Comparison of ENCODE assay signal across 23 cellular contexts in genomic region chr17:29162082-29162908, GRCh38. TPM values are rescaled to one million over a fixed set of nuclear protein-coding genes. Genes with fewer than 3 reads are reported as not detected.
DNase-seq lines count a peak whose midpoint lies in the region; ATAC-seq, FAIRE-seq and TF ChIP-seq lines count a peak whose summit lies in the region.
"Had no signal": no experiment of that assay in that cellular context is flagged by ENCODE, and none has a peak within 500 bp of the region (broad histone marks: within the 10 kb centered on the region; RNA-seq: fewer than 3 reads in every experiment).

No MANE protein-coding gene starts in this region.

- H4K8ac ChIP-seq in IMR-90 (ENCODE audit: low read depth in 2 of 2, low read length in 2 of 2): peak overlapping the region in 1 of 2 experiments; percentile 24; a peak in 1 of 4 replicates

- no peak overlapping the region for H3K18ac ChIP-seq in IMR-90 (ENCODE audit: low read depth, low read length)

- CTCF ChIA-PET in IMR-90 (lab: Yijun Ruan, JAX): no interaction called here
- CTCF ChIA-PET in HepG2 (lab: Yijun Ruan, JAX; ENCODE audit: low intra/inter-chr PET ratio, low total read pairs): no interaction called here

- H3K27me3 ChIP-seq in IMR-90 (ENCODE audit: control insufficient read depth, insufficient read depth, low read length): no peaks in the 10 kb centered on the region
- H3K27me3 ChIP-seq in HepG2 (ENCODE audit: control insufficient read depth in 1 of 2, insufficient read depth in 2 of 2, low read length in 2 of 2): no peaks in the 10 kb centered on the region
- H3K27me3 ChIP-seq in smooth muscle cell (ENCODE audit: low read depth): no peaks in the 10 kb centered on the region
- H3K27me3 ChIP-seq: adrenal gland, body of pancreas, transverse colon had no signal

- intact Hi-C loops in IMR-90 (cut with micrococcal nuclease): no loop called here
- intact Hi-C loops in HepG2 (cut with micrococcal nuclease; ENCODE audit: unreplicated experiment): no loop called here

- in situ Hi-C loops in IMR-90 (cut with MboI; ENCODE audit: low sequenced_read_pairs): no loop called here
- in situ Hi-C loops in HepG2 (cut with HindIII; ENCODE audit: extremely low pct_ligation_motif_present, low pct_unique_long_range_greater_than_20kb): no loop called here

- peak overlapping the region; percentile 13 for H2AK9ac ChIP-seq in IMR-90 (replicated peaks; ENCODE audit: low read depth, low read length, poor library complexity)

- BruUV-seq in IMR-90 (replicated peaks; lab: Mats Ljungman, UMichigan) (no TSS peak), HepG2 (replicated peaks; lab: Mats Ljungman, UMichigan) (no TSS peak)

- dilution Hi-C loops in IMR-90 (cut with HindIII; ENCODE audit: low sequenced_read_pairs, unreplicated experiment): no loop called here

- peaks cover 69% of the 10 kb centered on the region for H3K79me2 ChIP-seq in HepG2 (ENCODE audit: insufficient read depth, low read length)
- H3K79me2 ChIP-seq in smooth muscle cell (ENCODE audit: low read depth): no peaks in the 10 kb centered on the region

- H3K36me3 ChIP-seq in IMR-90 (ENCODE audit: control insufficient read depth, insufficient read depth, low read length) (peaks cover 16% of the 10 kb centered on the region), HepG2 (replicated peaks in 1 of 2; ENCODE audit: control insufficient read depth in 1 of 2, insufficient read depth in 2 of 2, low read length in 2 of 2) (peaks cover 22 to 52% of the 10 kb centered on the region in 2 experiments), smooth muscle cell (ENCODE audit: low read depth) (no peaks in the 10 kb centered on the region)

- H3K9ac ChIP-seq in IMR-90 (ENCODE audit: low read depth, low read length) (no peak overlapping the region), HepG2 (ENCODE audit: insufficient read depth, low read depth, low read length) (no peak overlapping the region), smooth muscle cell (ENCODE audit: low read depth) (no peak overlapping the region)
- H3K9ac ChIP-seq: GM23248 had no signal

- no peak overlapping the region for H4K5ac ChIP-seq in IMR-90 (ENCODE audit: low read depth, low read length)

- peaks cover 29 to 83% of the 10 kb centered on the region in 2 experiments for H3K79me1 ChIP-seq in IMR-90 (ENCODE audit: low read depth in 1 of 2, low read length in 2 of 2)

- no peak overlapping the region for H2BK20ac ChIP-seq in IMR-90 (ENCODE audit: low read depth, low read length)

- POLR2A ChIA-PET in IMR-90 (lab: Charles Lee; ENCODE audit: unreplicated experiment): interaction anchor here (0.6 kb wide), 1 partner anchor 21 kb away, joined by 9 read pairs; no protein-coding TSS in a partner anchor
- POLR2A ChIA-PET in HepG2 (lab: Yijun Ruan, JAX): interaction anchor here (21.6 kb wide), 1 partner anchor 16 kb away, joined by 618 read pairs; the partner anchor contains the start of gene MYO18A

- H3K9me3 ChIP-seq in IMR-90 (ENCODE audit: control insufficient read depth, insufficient read depth, low read length) (no peaks in the 10 kb centered on the region), HepG2 (ENCODE audit: low read length) (no peaks in the 10 kb centered on the region), smooth muscle cell (replicated peaks; ENCODE audit: low read depth) (no peaks in the 10 kb centered on the region)
- H3K9me3 ChIP-seq: adrenal gland, body of pancreas, transverse colon had no signal

- no peak overlapping the region for H3K4me3 ChIP-seq in IMR-90 (ENCODE audit: insufficient read depth, low read depth, low read length)
- no peak overlapping the region for H3K4me3 ChIP-seq in coronary artery
- no peak overlapping the region for H3K4me3 ChIP-seq in HepG2 (replicated peaks in 1 of 3; ENCODE audit: insufficient read depth in 1 of 3, low read depth in 2 of 3, low read length in 3 of 3)
- no peak overlapping the region for H3K4me3 ChIP-seq in smooth muscle cell
- H3K4me3 ChIP-seq: adrenal gland, body of pancreas, GM23248, skin epidermis, transverse colon had no signal

- no peak overlapping the region for H3K27ac ChIP-seq in IMR-90 (ENCODE audit: insufficient read depth, low read length)
- H3K27ac ChIP-seq in coronary artery: peak overlapping the region in 1 of 2 donors; percentile 63
- peak overlapping the region; percentile 40 for H3K27ac ChIP-seq in HepG2 (ENCODE audit: extremely low read length, insufficient read depth, low read length)
- H3K27ac ChIP-seq in smooth muscle cell (ENCODE audit: low read depth): no peak overlapping the region
- H3K27ac ChIP-seq: body of pancreas, GM23248, transverse colon had no signal

- WGBS in IMR-90 (ENCODE audit: extremely low coverage in 2 of 2, insufficient read length in 1 of 2), 2 experiments: 88% methylated on average over 4 of the region's 11 CpGs; no CpG with 5 or more reads in 1 of the 2 experiments
- WGBS in HepG2 (ENCODE audit: low lambda C conversion rate): 75% methylated on average over 11 of the region's 11 CpGs
- WGBS in smooth muscle cell (ENCODE audit: low lambda C conversion rate): 92% methylated on average over 11 of the region's 11 CpGs

- peak overlapping the region; percentile 6; the same call in 1 of the 2 replicates for H4K91ac ChIP-seq in IMR-90 (ENCODE audit: insufficient read depth, low read depth, low read length)

- peak overlapping the region; percentile 61; the same call in 1 of the 2 replicates for H3K23ac ChIP-seq in IMR-90 (ENCODE audit: low read depth, low read length)

- TF ChIP-seq POLR2A in IMR-90 (IDR thresholded peaks at IDR 0.05; ENCODE audit: low read depth, low read length) (no peak), HepG2 (IDR thresholded peaks at IDR 0.05; ENCODE audit: insufficient read depth in 1 of 2, low read depth in 2 of 2, low read length in 2 of 2) (no peak)

- H3K9me1 ChIP-seq in IMR-90 (ENCODE audit: insufficient read depth, low read length): peaks cover 40% of the 10 kb centered on the region

- TF ChIP-seq RAD21 in IMR-90 (IDR thresholded peaks at IDR 0.05; ENCODE audit: low read length) (no peak), HepG2 (CRISPR knock-in tag; IDR thresholded peaks at IDR 0.05) (no peak)

- no peak for TF ChIP-seq CTCF in IMR-90 (conservative IDR thresholded peaks at IDR 0.05; ENCODE audit: low read depth, low read length)
- TF ChIP-seq CTCF in coronary artery (IDR thresholded peaks at IDR 0.05): no peak
- no peak for TF ChIP-seq CTCF in HepG2 (CRISPR knock-in tag; IDR thresholded peaks at IDR 0.05)
- TF ChIP-seq CTCF in smooth muscle cell (IDR thresholded peaks at IDR 0.05; ENCODE audit: borderline replicate concordance, insufficient read depth, poor library complexity, severe bottlenecking): no peak

- DNase-seq in IMR-90: no peak
- DNase-seq in coronary artery (ENCODE audit: low spot score): peak; percentile 60
- no peak for DNase-seq in HepG2 (ENCODE audit: low spot score)
- DNase-seq in smooth muscle cell (lab: John Stamatoyannopoulos, UW; ENCODE audit: unreplicated experiment): no peak
- DNase-seq in activated CD4-positive, alpha-beta T cell treated with anti-CD3 and anti-CD28 coated beads, Interleukin-2, amount 50 U/mL, for 48 hours: no peak
- DNase-seq in Ammon's horn (ENCODE audit: low spot score): no peak
- DNase-seq: activated CD4-positive, alpha-beta T cell treated with anti-CD3 and anti-CD28 coated beads, Interleukin-2, amount 10 ng/mL, durations not matched to agents 24 days and 14 days; activated naive CD4-positive, alpha-beta T cell treated with anti-CD3 and anti-CD28 coated beads for 36 hours; body of pancreas; C1 segment of cervical spinal cord; effector memory CD4-positive, alpha-beta T cell; head of caudate nucleus; left cardiac atrium; NCI-H1436; NCI-H2107; Right ventricle myocardium superior; stimulated activated CD4-positive, alpha-beta T cell treated with anti-CD3 and anti-CD28 coated beads, Interleukin-1b, Interleukin-23, amount 100 ng/mL, for 48 hours; transverse colon had no signal

- no peak overlapping the region for H2BK5ac ChIP-seq in IMR-90 (ENCODE audit: low read depth, low read length, poor library complexity, severe bottlenecking)

- no peak for FAIRE-seq in HepG2 (lab: Jason Lieb, UNC)
- FAIRE-seq: D721Med had no signal

- no peak overlapping the region for H2AFZ ChIP-seq in IMR-90 (replicated peaks; ENCODE audit: low read length, poor library complexity)
- no peak overlapping the region for H2AFZ ChIP-seq in HepG2 (ENCODE audit: low read length)
- no peak overlapping the region for H2AFZ ChIP-seq in smooth muscle cell (ENCODE audit: low read depth)
- H2AFZ ChIP-seq: GM23248 had no signal

- H3K4me1 ChIP-seq in IMR-90 (ENCODE audit: control insufficient read depth, insufficient read depth, low read length) (peaks cover 38% of the 10 kb centered on the region), HepG2 (ENCODE audit: insufficient read depth, low read length) (peaks cover 57% of the 10 kb centered on the region), smooth muscle cell (ENCODE audit: low read depth) (peaks cover 9% of the 10 kb centered on the region)

- H2BK120ac ChIP-seq in IMR-90 (ENCODE audit: low read depth, low read length): no peak overlapping the region; the same call in 1 of the 2 replicates

- no peak overlapping the region for H3K4me2 ChIP-seq in IMR-90 (ENCODE audit: low read depth, low read length)
- no peak overlapping the region for H3K4me2 ChIP-seq in HepG2 (ENCODE audit: low read depth, low read length)
- peak overlapping the region; percentile 57 for H3K4me2 ChIP-seq in smooth muscle cell

- H2BK15ac ChIP-seq in IMR-90 (ENCODE audit: low read depth, low read length): no peak overlapping the region

- peak overlapping the region; percentile 16; the same call in 1 of the 2 replicates for H3K4ac ChIP-seq in IMR-90 (ENCODE audit: low read depth, low read length)

- ATAC-seq in IMR-90 (ENCODE audit: low read depth) (no peak), HepG2 (no peak), GM21717 (IDR thresholded peaks at IDR 0.05; ENCODE audit: unreplicated experiment) (no peak)
- ATAC-seq: body of pancreas had no signal

- peaks cover 10% of the 10 kb centered on the region for H4K20me1 ChIP-seq in IMR-90 (ENCODE audit: insufficient read depth, low read length)
- peaks cover 19% of the 10 kb centered on the region for H4K20me1 ChIP-seq in HepG2 (ENCODE audit: insufficient read depth, low read length)
- peaks cover 78% of the 10 kb centered on the region for H4K20me1 ChIP-seq in smooth muscle cell (ENCODE audit: low read depth)

- TF ChIP-seq EP300 in HepG2 (IDR thresholded peaks at IDR 0.05; ENCODE audit: low read depth in 2 of 2, low read length in 2 of 2) (no peak), HepG2 (CRISPR knock-in tag; IDR thresholded peaks at IDR 0.05; ENCODE audit: borderline replicate concordance) (no peak)

- H3K56ac ChIP-seq in IMR-90 (ENCODE audit: extremely low read depth, insufficient read depth, low read length): no peak overlapping the region

- peak overlapping the region; percentile 75 for H2AK5ac ChIP-seq in IMR-90 (ENCODE audit: low read depth, low read length)

- H3K14ac ChIP-seq in IMR-90 (replicated peaks; ENCODE audit: low read depth, low read length): 0 out of 2 replicates have a peak overlapping the region, but pooled peaks have one; percentile 15

- no peaks in the 10 kb centered on the region for H3F3A ChIP-seq in smooth muscle cell (ENCODE audit: low read depth)

RNA-seq across cellular contexts. Expression of gene MYO18A, which starts 17.9 kb away (rescaled TPM):
- total RNA-seq in IMR-90 (2012; rRNA removed) (39.1 and 40.0 TPM in 2 replicates), HepG2 (2016; rRNA removed; fragmentation: Illumina TruSeq; extraction: Trizol) (21.2 and 24.8 TPM in 2 replicates), smooth muscle cell (16.0 and 18.0 TPM in 2 replicates)
- polyA plus RNA-seq in IMR-90 (2012; rRNA removed) (22.4 and 22.9 TPM in 2 replicates), HepG2 (2011; rRNA removed) (16.8 and 23.2 TPM in 2 replicates), smooth muscle cell (21.2 and 22.1 TPM in 2 replicates)
- polyA plus RNA-seq in IMR-90 (2012; cell fraction: cytosol; rRNA removed): 12.8 and 19.0 TPM in 2 replicates
- polyA plus RNA-seq in IMR-90 (2012; cell fraction: nucleus; rRNA removed; ENCODE audit: low replicate concordance): 95.5 and 141 TPM in 2 replicates
- 4.9 and 7.5 TPM in 2 replicates for total RNA-seq in HepG2 (2016; cell fraction: cytosol; rRNA removed; fragmentation: Illumina TruSeq; extraction: Trizol; ENCODE audit: low read depth)
- total RNA-seq in HepG2 (2016; cell fraction: insoluble cytoplasmic fraction; rRNA removed; fragmentation: Illumina TruSeq; extraction: Trizol): 16.3 and 25.6 TPM in 2 replicates
- total RNA-seq in HepG2 (2016; cell fraction: membrane; rRNA removed; fragmentation: Illumina TruSeq; extraction: Trizol): 5.8 and 6.0 TPM in 2 replicates
- 24.8 and 30.3 TPM in 2 replicates for total RNA-seq in HepG2 (2016; cell fraction: nucleus; rRNA removed; fragmentation: Illumina TruSeq; extraction: Trizol)
- polyA plus RNA-seq in HepG2 (2011; cell fraction: cytosol; rRNA removed): 8.3 and 9.6 TPM in 2 replicates
- polyA plus RNA-seq in HepG2 (2011; cell fraction: nucleus; rRNA removed): 155 and 159 TPM in 2 replicates
- polyA plus RNA-seq in HepG2 (2012): 42.0 and 44.5 TPM in 2 replicates
- polyA plus RNA-seq in HepG2 (2016; cell fraction: cytosol; fragmentation: Illumina TruSeq; extraction: Trizol; ENCODE audit: low read depth): 0.96 and 1.4 TPM in 2 replicates
- 16.0 and 20.4 TPM in 2 replicates for polyA plus RNA-seq in HepG2 (2016; cell fraction: insoluble cytoplasmic fraction; fragmentation: Illumina TruSeq; extraction: Trizol; ENCODE audit: low read depth)
- 2.4 and 3.0 TPM in 2 replicates for polyA plus RNA-seq in HepG2 (2016; cell fraction: membrane; fragmentation: Illumina TruSeq; extraction: Trizol; ENCODE audit: low read depth)
- 72.8 and 77.7 TPM in 2 replicates for polyA plus RNA-seq in HepG2 (2016; cell fraction: nucleus; fragmentation: Illumina TruSeq; extraction: Trizol; ENCODE audit: insufficient read depth, low read depth)
- polyA minus RNA-seq in HepG2 (2011; rRNA and poly(A)+ RNA removed; ENCODE audit: low replicate concordance): 39.4 and 67.1 TPM in 2 replicates
- polyA minus RNA-seq in HepG2 (2011; cell fraction: cytosol; rRNA and poly(A)+ RNA removed): 13.7 and 17.4 TPM in 2 replicates
- 65.8 and 83.4 TPM in 2 replicates for polyA minus RNA-seq in HepG2 (2011; cell fraction: nucleus; rRNA and poly(A)+ RNA removed)
